In the genomic region with DNA sequence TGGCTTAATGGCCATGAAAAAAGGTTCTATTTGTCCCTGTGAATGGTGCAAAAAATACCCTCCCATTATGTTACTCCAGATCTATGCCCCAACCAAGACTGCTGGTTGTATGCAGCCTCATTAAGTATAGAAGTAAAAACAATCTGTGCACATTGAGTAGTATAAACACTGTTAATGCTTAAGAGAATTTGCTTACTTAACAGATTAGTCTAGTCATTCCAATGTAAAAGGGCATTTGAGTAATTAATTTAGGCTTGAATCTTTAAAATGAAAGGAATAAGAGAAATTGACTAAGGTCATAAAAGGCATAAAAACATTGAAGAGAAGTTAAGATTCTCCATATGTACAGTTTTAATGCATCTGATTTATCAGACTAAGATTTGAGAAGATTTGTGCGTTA, we compare ENCODE assay signal across 36 cellular contexts. TPM values are rescaled to one million over a fixed set of nuclear protein-coding genes. Genes with fewer than 3 reads are reported as not detected.
"Had no signal": no experiment of that assay in that cellular context is flagged by ENCODE, and none has a peak within 500 bp of the region (broad histone marks: within the 10 kb centered on the region; RNA-seq: fewer than 3 reads in every experiment).

No MANE protein-coding gene starts in this region.

- H3K9me3 ChIP-seq: MG63, Peyer's patch had no signal

- DNase-seq: activated CD4-positive, alpha-beta memory T cell treated with anti-CD3 and anti-CD28 coated beads, Interleukin-2, amount 10 ng/mL, durations not matched to agents 7 days and 5 days; activated CD4-positive, alpha-beta T cell treated with anti-CD3 and anti-CD28 coated beads for 1 hour; activated CD4-positive, alpha-beta T cell treated with anti-CD3 and anti-CD28 coated beads for 48 hours; activated CD4-positive, CD25-positive, alpha-beta regulatory T cell; activated CD8-positive, alpha-beta memory T cell treated with anti-CD3 and anti-CD28 coated beads for 24 hours; activated CD8-positive, alpha-beta memory T cell treated with anti-CD3 and anti-CD28 coated beads, Interleukin-2, amount 10 ng/mL, durations not matched to agents 7 days and 5 days; activated CD8-positive, alpha-beta memory T cell treated with anti-CD3 and anti-CD28 coated beads, Interleukin-2, amount 50 U/mL, for 48 hours; activated effector memory CD4-positive, alpha-beta T cell treated with Interleukin-2 at 50 U/mL for 16 hours; activated naive CD4-positive, alpha-beta T cell treated with anti-CD3 and anti-CD28 coated beads, Interleukin-2, amount 10 ng/mL, durations not matched to agents 7 days and 5 days; activated naive CD8-positive, alpha-beta T cell treated with anti-CD3 and anti-CD28 coated beads, Interleukin-2, amount 50 U/mL, for 24 hours; activated T-cell treated with anti-CD3 and anti-CD28 coated beads, Interleukin-2, amount 50 U/mL, for 48 hours; aorta; brain microvascular endothelial cell; central memory CD4-positive, alpha-beta T cell; Kasumi-1; MG63; NCI-H1048; NCI-H1105 treated with DMSO at 0.1 percent for 48 hours; NCI-H1436; NCI-H1694; NCI-H1930; NCI-H2081 treated with DMSO at 0.1 percent for 48 hours; NCI-H2171; NCI-H510A; NCI-H526; NCI-H748 treated with DMSO at 0.1 percent for 48 hours; NK-92 treated with Interleukin-12 subunit alpha and Interleukin-12 subunit beta, amount 100 ng/mL, for 24 hours; PC-3; Peyer's patch; SW 1271; T-helper 1 cell; T-helper 2 cell; T-helper 9 cell; WERI-Rb-1 had no signal

- ATAC-seq: activated CD8-positive, alpha-beta memory T cell treated with anti-CD3 and anti-CD28 coated beads, Interleukin-2, amount 10 ng/mL, durations not matched to agents 7 days and 5 days; activated naive CD8-positive, alpha-beta T cell treated with anti-CD3 and anti-CD28 coated beads, Interleukin-2, amount 50 U/mL, for 24 hours; PC-3; Right ventricle myocardium inferior had no signal

- H3K4me1 ChIP-seq: Peyer's patch had no signal

- H3K27ac ChIP-seq: brain microvascular endothelial cell, Peyer's patch, RWPE1, WERI-Rb-1 had no signal

- H3K4me3 ChIP-seq: MG63, Peyer's patch had no signal

RNA-seq across cellular contexts. Expression of gene FAM124B, which starts 51.2 kb away (rescaled TPM):
- total RNA-seq: PC-3 had no signal
- polyA plus RNA-seq: aorta had no signal
